ENCODE assay signal across 10 cellular contexts in genomic region chr4:18057821-18058533, GRCh38.
A peak's percentile ranks its signal among the peaks of the same experiment; 100 is the strongest.
DNase-seq lines count a peak whose midpoint lies in the region; ATAC-seq and TF ChIP-seq lines count a peak whose summit lies in the region.
"Had no signal": no experiment of that assay in that cellular context is flagged by ENCODE, and none has a peak within 500 bp of the region (broad histone marks: within the 10 kb centered on the region; RNA-seq: fewer than 3 reads in every experiment).

No MANE protein-coding gene starts in this region.

- ATAC-seq in GM18508 (IDR thresholded peaks at IDR 0.05; ENCODE audit: insufficient read depth, unreplicated experiment) (peak; percentile 57), GM19468 (IDR thresholded peaks at IDR 0.05; ENCODE audit: extremely low read depth, unreplicated experiment) (peak; percentile 56), HG03066 (IDR thresholded peaks at IDR 0.05; ENCODE audit: low read depth, unreplicated experiment) (peak; percentile 59)
- ATAC-seq: heart left ventricle had no signal

- no peak overlapping the region for H3K27ac ChIP-seq in WERI-Rb-1
- H3K27ac ChIP-seq: neural progenitor cell had no signal

- no peak for TF ChIP-seq CTCF in WERI-Rb-1 (IDR thresholded peaks at IDR 0.05; ENCODE audit: low read depth, low read length)

- no peaks in the 10 kb centered on the region for H3K36me3 ChIP-seq in WERI-Rb-1
- H3K36me3 ChIP-seq: heart left ventricle, neural progenitor cell had no signal

- no peaks in the 10 kb centered on the region for H3K27me3 ChIP-seq in WERI-Rb-1 (ENCODE audit: insufficient read depth, low read depth, severe bottlenecking)
- H3K27me3 ChIP-seq: heart left ventricle, neural progenitor cell had no signal

- no peak overlapping the region for H3K4me3 ChIP-seq in WERI-Rb-1 (ENCODE audit: low read depth, low read length)
- H3K4me3 ChIP-seq: neural progenitor cell had no signal

- DNase-seq in fibroblast of peridontal ligament (ENCODE audit: extremely low read depth), result peak; percentile 4
- no peak for DNase-seq in DMS79 treated with DMSO at 0.1 percent for 48 hours (lab: John Stamatoyannopoulos, UW)
- DNase-seq in UCSD-AML1 (lab: John Stamatoyannopoulos, UW; ENCODE audit: unreplicated experiment), result no peak
- DNase-seq in NCI-H1694 (lab: John Stamatoyannopoulos, UW), result no peak
- no peak for DNase-seq in WERI-Rb-1
- DNase-seq: heart left ventricle had no signal

- H3K9me3 ChIP-seq in WERI-Rb-1 (ENCODE audit: severe bottlenecking), result peaks cover 2% of the 10 kb centered on the region
